Comparison of ENCODE assay signal across 28 cellular contexts in genomic region chr17:63015824-63016223, GRCh38.
"Had no signal": no experiment of that assay in that cellular context is flagged by ENCODE, and none has a peak within 500 bp of the region (broad histone marks: within the 10 kb centered on the region; RNA-seq: fewer than 3 reads in every experiment).

No MANE protein-coding gene starts in this region.

- H3K27ac ChIP-seq: hepatocyte, left lung, lower lobe of right lung, pancreas, prostate gland, skin epidermis, spleen, suprapubic skin, thoracic aorta, tibial artery, uterus had no signal

- DNase-seq: kidney; left colon; left lung; lower lobe of right lung; mammary epithelial cell; mesenchymal stem cell; naive thymus-derived CD8-positive, alpha-beta T cell; nucleus accumbens; pancreas; posterior cingulate gyrus; retina; right cardiac atrium; spleen; stimulated activated CD4-positive, alpha-beta T cell treated with anti-CD3 and anti-CD28 coated beads, Interleukin-4, amount 100 ng/mL, for 24 hours; stimulated activated naive CD4-positive, alpha-beta T cell; tibial artery; uterus had no signal

- ATAC-seq: left colon; left lung; lower lobe of right lung; naive thymus-derived CD8-positive, alpha-beta T cell; pancreas; right cardiac atrium; sciatic nerve; stimulated activated effector memory CD8-positive, alpha-beta T cell treated with anti-CD3 and anti-CD28 coated beads, Interleukin-12 subunit alpha, Interleukin-12 subunit beta, amount 100 ng/mL, for 72 hours had no signal

- H3K4me1 Mint-ChIP-seq: nephron; neural crest cell; stimulated activated effector memory CD8-positive, alpha-beta T cell treated with anti-CD3 and anti-CD28 coated beads, Interleukin-12 subunit alpha, Interleukin-12 subunit beta, amount 100 ng/mL, for 72 hours had no signal

- H3K27ac Mint-ChIP-seq: naive thymus-derived CD8-positive, alpha-beta T cell; nephron; stimulated activated effector memory CD8-positive, alpha-beta T cell treated with anti-CD3 and anti-CD28 coated beads, Interleukin-12 subunit alpha, Interleukin-12 subunit beta, amount 100 ng/mL, for 72 hours; stimulated activated naive CD8-positive, alpha-beta T cell treated with anti-CD3 and anti-CD28 coated beads, Interleukin-15, Interleukin-2, amounts not matched to agents 100 ng/mL and 50 ng/mL, for 24 hours; type B pancreatic cell had no signal

- H2AFZ ChIP-seq: hepatocyte had no signal

- H3K4me2 ChIP-seq: hepatocyte had no signal

- H3K9me3 Mint-ChIP-seq: type B pancreatic cell had no signal

- H3K4me1 ChIP-seq: left lung, lower lobe of right lung, pancreas, prostate gland, spleen, suprapubic skin, tibial artery, uterus had no signal

- H3K27me3 Mint-ChIP-seq: naive thymus-derived CD8-positive, alpha-beta T cell; stimulated activated naive CD8-positive, alpha-beta T cell treated with anti-CD3 and anti-CD28 coated beads, Interleukin-15, Interleukin-2, amounts not matched to agents 100 ng/mL and 50 ng/mL, for 24 hours; type B pancreatic cell had no signal

- H3K4me3 ChIP-seq: hepatocyte, left lung, lower lobe of right lung, pancreas, prostate gland, skin epidermis, spleen, suprapubic skin, thoracic aorta, tibial artery, uterus had no signal

- H3K4me3 Mint-ChIP-seq: naive thymus-derived CD8-positive, alpha-beta T cell; nephron; neural crest cell; stimulated activated effector memory CD8-positive, alpha-beta T cell treated with anti-CD3 and anti-CD28 coated beads, Interleukin-12 subunit alpha, Interleukin-12 subunit beta, amount 100 ng/mL, for 72 hours; stimulated activated naive CD8-positive, alpha-beta T cell treated with anti-CD3 and anti-CD28 coated beads, Interleukin-15, Interleukin-2, amounts not matched to agents 100 ng/mL and 50 ng/mL, for 24 hours; type B pancreatic cell had no signal

- H3K9me3 ChIP-seq: left lung, lower lobe of right lung, pancreas, prostate gland, suprapubic skin, thoracic aorta, tibial artery, uterus had no signal

- H3K27me3 ChIP-seq: hepatocyte, left lung, pancreas, spleen, suprapubic skin, tibial artery, uterus had no signal

- FAIRE-seq: kidney, pancreas had no signal

- H3K36me3 ChIP-seq: lower lobe of right lung, pancreas, prostate gland, suprapubic skin, thoracic aorta, tibial artery, uterus had no signal
